Comparison of ENCODE assay signal across 1 cellular context in the genomic region with DNA sequence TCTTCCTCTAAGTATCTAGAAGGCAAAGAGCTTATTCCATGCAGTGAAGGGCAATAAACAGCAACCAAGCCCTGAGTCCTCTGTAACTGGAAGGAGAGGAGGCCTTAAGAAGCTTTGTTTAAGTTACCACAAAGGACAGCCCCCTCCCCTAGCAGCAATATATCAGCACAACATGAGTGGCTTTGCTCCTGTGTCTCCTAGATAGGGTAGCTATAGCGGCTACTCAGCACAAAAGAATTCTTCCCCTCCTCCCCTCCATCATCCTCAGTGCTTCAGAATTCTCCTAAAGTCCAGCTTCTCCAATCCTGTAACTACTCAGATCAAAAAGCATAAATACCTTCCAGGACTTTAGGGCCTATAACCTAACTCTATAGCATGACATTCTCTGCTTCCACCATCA.
TF ChIP-seq lines count a peak whose summit lies in the region.

No MANE protein-coding gene starts in this region.

TF ChIP-seq in GM23338, 12 proteins besides CTCF, POLR2A, EP300 and RAD21:
- TF ChIP-seq ZNF462 (CRISPR knock-in tag; IDR thresholded peaks at IDR 0.05) (no peak), NANOG (IDR thresholded peaks at IDR 0.05; ENCODE audit: borderline replicate concordance) (no peak), ZNF331 (CRISPR knock-in tag; IDR thresholded peaks at IDR 0.05; ENCODE audit: low read depth) (no peak), CREB1 (CRISPR knock-in tag; IDR thresholded peaks at IDR 0.05; ENCODE audit: low read depth) (no peak), STAT1 (IDR thresholded peaks at IDR 0.05; ENCODE audit: unreplicated experiment) (no peak), EZH2phosphoT487 (IDR thresholded peaks at IDR 0.05; ENCODE audit: unreplicated experiment) (no peak), REST (IDR thresholded peaks at IDR 0.05; ENCODE audit: unreplicated experiment) (no peak), POLR2AphosphoS5 (IDR thresholded peaks at IDR 0.05; ENCODE audit: low read depth) (no peak), EZH2 (IDR thresholded peaks at IDR 0.05; ENCODE audit: low read depth, unreplicated experiment) (no peak), ETS1 (IDR thresholded peaks at IDR 0.05) (no peak), JUNB (IDR thresholded peaks at IDR 0.05; ENCODE audit: unreplicated experiment) (no peak), ZNF114 (CRISPR knock-in tag; IDR thresholded peaks at IDR 0.05) (no peak)
